In the genomic region with DNA sequence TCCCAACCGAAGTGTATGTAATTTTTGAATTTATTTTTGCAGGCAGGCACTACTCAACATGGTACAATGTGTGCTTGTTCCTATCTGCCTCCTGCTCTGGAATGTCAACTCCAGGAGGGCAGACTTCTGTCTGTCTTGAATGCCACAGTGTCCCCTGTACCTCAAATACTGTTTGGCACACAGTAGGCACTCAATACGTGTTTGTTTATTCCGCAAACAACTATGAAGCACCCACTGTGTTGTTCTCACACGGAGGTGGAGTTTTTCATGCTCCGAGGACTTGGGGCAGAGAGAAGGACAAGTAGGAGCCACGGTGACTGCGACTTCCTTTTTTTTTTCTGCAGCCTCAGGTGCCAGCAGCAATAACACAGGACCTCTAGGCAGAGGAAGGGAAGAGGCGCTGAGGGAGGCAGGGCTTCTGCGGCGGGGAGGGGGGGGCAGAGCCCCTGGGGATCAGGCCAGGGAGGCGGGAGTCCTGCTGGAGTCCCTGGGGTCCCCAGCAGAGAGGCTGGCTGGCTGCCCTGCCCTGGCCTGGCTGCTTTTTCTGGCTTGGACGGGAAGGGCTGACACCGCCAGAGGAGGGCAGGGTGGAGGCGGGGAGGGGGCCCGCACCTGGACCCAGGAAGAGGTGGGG, we compare ENCODE assay signal across 9 cellular contexts. TPM values are rescaled to one million over a fixed set of nuclear protein-coding genes. Genes with fewer than 3 reads are reported as not detected.
DNase-seq lines count a peak whose midpoint lies in the region; ATAC-seq and TF ChIP-seq lines count a peak whose summit lies in the region.
"Had no signal": no experiment of that assay in that cellular context is flagged by ENCODE, and none has a peak within 500 bp of the region (broad histone marks: within the 10 kb centered on the region; RNA-seq: fewer than 3 reads in every experiment).

No MANE protein-coding gene starts in this region.

- H3K23ac ChIP-seq in IMR-90 (ENCODE audit: low read depth, low read length) = no peak overlapping the region

- 31% methylated on average over 5 of the region's 15 CpGs; no CpG with 5 or more reads in 1 of the 2 experiments for WGBS in IMR-90 (ENCODE audit: extremely low coverage in 2 of 2, insufficient read length in 1 of 2), 2 experiments
- WGBS in smooth muscle cell (ENCODE audit: low lambda C conversion rate) = 38% methylated on average over 12 of the region's 15 CpGs

- no peak for TF ChIP-seq RAD21 in IMR-90 (IDR thresholded peaks at IDR 0.05; ENCODE audit: low read length)

- BruUV-seq in IMR-90 (replicated peaks; lab: Mats Ljungman, UMichigan) = no TSS peak
- no TSS peak for BruUV-seq in OCI-LY7 (replicated peaks; lab: Mats Ljungman, UMichigan)

- no peak overlapping the region for H3K27ac ChIP-seq in IMR-90 (ENCODE audit: insufficient read depth, low read length)
- no peak overlapping the region for H3K27ac ChIP-seq in OCI-LY7 (ENCODE audit: low read depth, low read length, poor library complexity, severe bottlenecking)
- peak overlapping the region; percentile 31 for H3K27ac ChIP-seq in cardiac muscle cell
- H3K27ac ChIP-seq in smooth muscle cell (ENCODE audit: low read depth) = no peak overlapping the region

- H3K4me1 ChIP-seq in IMR-90 (ENCODE audit: control insufficient read depth, insufficient read depth, low read length) (no peaks in the 10 kb centered on the region; the same call in 1 of the 2 replicates), OCI-LY7 (ENCODE audit: insufficient read depth, low read length, poor library complexity, severe bottlenecking) (peaks cover 8% of the 10 kb centered on the region), cardiac muscle cell (ENCODE audit: low read depth) (peaks cover 6% of the 10 kb centered on the region), smooth muscle cell (ENCODE audit: low read depth) (peaks cover 5% of the 10 kb centered on the region)

- H3K4me3 ChIP-seq in IMR-90 (ENCODE audit: insufficient read depth, low read depth, low read length) (no peak overlapping the region), OCI-LY7 (ENCODE audit: low read depth, low read length, poor library complexity, severe bottlenecking) (no peak overlapping the region), cardiac muscle cell (no peak overlapping the region), smooth muscle cell (no peak overlapping the region)

- H3K56ac ChIP-seq in IMR-90 (ENCODE audit: extremely low read depth, insufficient read depth, low read length) = no peak overlapping the region

- H2BK5ac ChIP-seq in IMR-90 (ENCODE audit: low read depth, low read length, poor library complexity, severe bottlenecking) = no peak overlapping the region

- H3K4ac ChIP-seq in IMR-90 (ENCODE audit: low read depth, low read length) = no peak overlapping the region

- peak overlapping the region; percentile 58 for H2AFZ ChIP-seq in IMR-90 (replicated peaks; ENCODE audit: low read length, poor library complexity)
- no peak overlapping the region for H2AFZ ChIP-seq in OCI-LY7 (ENCODE audit: low read length)
- H2AFZ ChIP-seq in smooth muscle cell (ENCODE audit: low read depth) = peak overlapping the region; percentile 30

- H4K20me1 ChIP-seq in IMR-90 (ENCODE audit: insufficient read depth, low read length) = no peaks in the 10 kb centered on the region
- no peaks in the 10 kb centered on the region for H4K20me1 ChIP-seq in OCI-LY7 (ENCODE audit: insufficient read depth, low read length)
- no peaks in the 10 kb centered on the region for H4K20me1 ChIP-seq in smooth muscle cell (ENCODE audit: low read depth)

- no peak overlapping the region for H4K91ac ChIP-seq in IMR-90 (ENCODE audit: insufficient read depth, low read depth, low read length)

- in situ Hi-C loops in IMR-90 (cut with MboI; ENCODE audit: low sequenced_read_pairs) = no loop called here

- H3K14ac ChIP-seq in IMR-90 (replicated peaks; ENCODE audit: low read depth, low read length) = no peak overlapping the region

- no peaks in the 10 kb centered on the region for H3K36me3 ChIP-seq in IMR-90 (ENCODE audit: control insufficient read depth, insufficient read depth, low read length)
- H3K36me3 ChIP-seq in OCI-LY7 (ENCODE audit: insufficient read depth, low read length) = no peaks in the 10 kb centered on the region
- no peaks in the 10 kb centered on the region for H3K36me3 ChIP-seq in cardiac muscle cell
- H3K36me3 ChIP-seq in smooth muscle cell (ENCODE audit: low read depth) = no peaks in the 10 kb centered on the region

- H2BK20ac ChIP-seq in IMR-90 (ENCODE audit: low read depth, low read length) = no peak overlapping the region

- ATAC-seq in IMR-90 (ENCODE audit: low read depth) (no peak), HG03378 (IDR thresholded peaks at IDR 0.05; ENCODE audit: unreplicated experiment) (no peak)

- H3K9ac ChIP-seq in IMR-90 (ENCODE audit: low read depth, low read length) (no peak overlapping the region), smooth muscle cell (ENCODE audit: low read depth) (no peak overlapping the region)

- intact Hi-C loops in IMR-90 (cut with micrococcal nuclease) = no loop called here
- intact Hi-C loops in OCI-LY7 (cut with micrococcal nuclease; ENCODE audit: unreplicated experiment) = no loop called here

- no peak overlapping the region for H2BK120ac ChIP-seq in IMR-90 (ENCODE audit: low read depth, low read length)

- no peak overlapping the region for H4K8ac ChIP-seq in IMR-90 (ENCODE audit: low read depth in 2 of 2, low read length in 2 of 2)

- no peaks in the 10 kb centered on the region for H3K9me2 ChIP-seq in OCI-LY7 (ENCODE audit: insufficient read depth, low read length)

- peaks cover 41% of the 10 kb centered on the region for H3K27me3 ChIP-seq in IMR-90 (ENCODE audit: control insufficient read depth, insufficient read depth, low read length)
- H3K27me3 ChIP-seq in cardiac muscle cell = no peaks in the 10 kb centered on the region
- H3K27me3 ChIP-seq in smooth muscle cell (ENCODE audit: low read depth) = no peaks in the 10 kb centered on the region

- H3K18ac ChIP-seq in IMR-90 (ENCODE audit: low read depth, low read length) = no peak overlapping the region

- H4K5ac ChIP-seq in IMR-90 (ENCODE audit: low read depth, low read length) = no peak overlapping the region

- DNase-seq in IMR-90 (no peak), OCI-LY7 (ENCODE audit: low spot score) (peak; percentile 38), cardiac muscle cell (ENCODE audit: low read depth in 1 of 2, low spot score in 1 of 2) (no peak), smooth muscle cell (lab: John Stamatoyannopoulos, UW; ENCODE audit: unreplicated experiment) (no peak), hepatic stellate cell (ENCODE audit: low spot score) (no peak)
- no peak for DNase-seq in activated CD8-positive, alpha-beta memory T cell treated with anti-CD3 and anti-CD28 coated beads, Interleukin-2, amount 50 U/mL, for 4 hours
- DNase-seq: activated effector memory CD4-positive, alpha-beta T cell treated with anti-CD3 and anti-CD28 coated beads, Interleukin-2, amount 50 U/mL, for 16 hours; immature natural killer cell had no signal

- H3K4me2 ChIP-seq in IMR-90 (ENCODE audit: low read depth, low read length) = no peak overlapping the region; the same call in 1 of the 2 replicates
- H3K4me2 ChIP-seq in OCI-LY7 (ENCODE audit: low read length) = peak overlapping the region; percentile 30
- H3K4me2 ChIP-seq in smooth muscle cell = no peak overlapping the region

- H3K79me1 ChIP-seq in IMR-90 (ENCODE audit: low read depth in 1 of 2, low read length in 2 of 2) = no peaks in the 10 kb centered on the region

- H2AK9ac ChIP-seq in IMR-90 (replicated peaks; ENCODE audit: low read depth, low read length, poor library complexity) = no peak overlapping the region

- CTCF ChIA-PET in IMR-90 (lab: Yijun Ruan, JAX) = no interaction called here
- CTCF ChIA-PET in OCI-LY7 (lab: Charles Lee; ENCODE audit: unreplicated experiment) = no interaction called here

- H3K79me2 ChIP-seq in OCI-LY7 (ENCODE audit: insufficient read depth, low read depth, low read length) (no peaks in the 10 kb centered on the region), smooth muscle cell (ENCODE audit: low read depth) (no peaks in the 10 kb centered on the region)

- H2BK15ac ChIP-seq in IMR-90 (ENCODE audit: low read depth, low read length) = no peak overlapping the region

- POLR2A ChIA-PET in IMR-90 (lab: Charles Lee; ENCODE audit: unreplicated experiment) = no interaction called here
- POLR2A ChIA-PET in OCI-LY7 (lab: Charles Lee) = interaction anchor here (0.7 kb wide), 1 partner anchor 1916 kb away, joined by 7 read pairs; no protein-coding TSS in a partner anchor

- no peaks in the 10 kb centered on the region for H3K9me3 ChIP-seq in IMR-90 (ENCODE audit: control insufficient read depth, insufficient read depth, low read length)
- no peaks in the 10 kb centered on the region for H3K9me3 ChIP-seq in OCI-LY7 (ENCODE audit: low read length)
- H3K9me3 ChIP-seq in cardiac muscle cell (ENCODE audit: low read depth) = no peaks in the 10 kb centered on the region
- no peaks in the 10 kb centered on the region for H3K9me3 ChIP-seq in smooth muscle cell (replicated peaks; ENCODE audit: low read depth)

- no peak overlapping the region for H2AK5ac ChIP-seq in IMR-90 (ENCODE audit: low read depth, low read length)

- no peaks in the 10 kb centered on the region for H3K9me1 ChIP-seq in IMR-90 (ENCODE audit: insufficient read depth, low read length)

- no peak for TF ChIP-seq POLR2A in IMR-90 (IDR thresholded peaks at IDR 0.05; ENCODE audit: low read depth, low read length)

- H3F3A ChIP-seq in smooth muscle cell (ENCODE audit: low read depth) = no peaks in the 10 kb centered on the region

- TF ChIP-seq CTCF in IMR-90 (conservative IDR thresholded peaks at IDR 0.05; ENCODE audit: low read depth, low read length) = no peak
- no peak for TF ChIP-seq CTCF in OCI-LY7 (conservative IDR thresholded peaks at IDR 0.05; ENCODE audit: low read length)
- no peak for TF ChIP-seq CTCF in cardiac muscle cell (IDR thresholded peaks at IDR 0.05; ENCODE audit: low read depth, low read length)
- TF ChIP-seq CTCF in smooth muscle cell (IDR thresholded peaks at IDR 0.05; ENCODE audit: borderline replicate concordance, insufficient read depth, poor library complexity, severe bottlenecking) = no peak

- dilution Hi-C loops in IMR-90 (cut with HindIII; ENCODE audit: low sequenced_read_pairs, unreplicated experiment) = no loop called here

RNA-seq across cellular contexts. Expression of a gene that starts 29.3 kb away (rescaled TPM):
- total RNA-seq in IMR-90 (2012; rRNA removed) (2.5 and 3.1 TPM in 2 replicates), OCI-LY7 (2022) (22.7 and 24.3 TPM in 2 replicates), cardiac muscle cell (2.2 and 18.1 TPM in 2 replicates), smooth muscle cell (2.2 and 3.7 TPM in 2 replicates)
- polyA plus RNA-seq in IMR-90 (2012; rRNA removed) (6.0 TPM in 2 replicates), cardiac muscle cell (5.1 and 18.7 TPM in 2 replicates), smooth muscle cell (5.2 and 6.6 TPM in 2 replicates)
- 5.1 and 7.1 TPM in 2 replicates for polyA plus RNA-seq in IMR-90 (2012; cell fraction: cytosol; rRNA removed)
- polyA plus RNA-seq in IMR-90 (2012; cell fraction: nucleus; rRNA removed; ENCODE audit: low replicate concordance) = 2.3 and 2.9 TPM in 2 replicates
- 9.0 and 10.0 TPM in 2 replicates for total RNA-seq in OCI-LY7 (2014; rRNA removed; shearing (Covaris generic))

RNA-seq across cellular contexts. Expression of a gene that starts 50.5 kb away (rescaled TPM):
- 0.18 and 0.28 TPM in 2 replicates for total RNA-seq in IMR-90 (2012; rRNA removed)
- 0.72 and 0.73 TPM in 2 replicates for polyA plus RNA-seq in IMR-90 (2012; rRNA removed)
- 0.63 and 1.6 TPM in 2 replicates for polyA plus RNA-seq in IMR-90 (2012; cell fraction: cytosol; rRNA removed)
- 0.31 and 0.55 TPM in 2 replicates for polyA plus RNA-seq in IMR-90 (2012; cell fraction: nucleus; rRNA removed; ENCODE audit: low replicate concordance)
- total RNA-seq in OCI-LY7 (2014; rRNA removed; shearing (Covaris generic)) = 0.05 TPM in 1 of 2 replicates, not detected in the other
- not detected in 2 replicates for total RNA-seq in OCI-LY7 (2022)
- total RNA-seq in cardiac muscle cell = 74.8 and 130 TPM in 2 replicates
- polyA plus RNA-seq in cardiac muscle cell = 10.5 and 23.0 TPM in 2 replicates
- total RNA-seq in smooth muscle cell = 1.9 and 2.2 TPM in 2 replicates
- 0.63 and 1.3 TPM in 2 replicates for polyA plus RNA-seq in smooth muscle cell
- polyA plus RNA-seq: immature natural killer cell had no signal

Comparison
In these comparisons a context has a peak if more than half of its experiments do, and no peak if none do; other contexts are left out.
1. RNA of a gene that starts 50.5 kb away (total RNA-seq): 74.8 to 130 TPM in cardiac muscle cell; 1.9 to 2.2 TPM in smooth muscle cell, 0.18 to 0.28 TPM in IMR-90 and 0.05 TPM in OCI-LY7; every median in the first group is over 10 times any median in the second.